ENCODE assay signal across 8 cellular contexts in genomic region chr14:95143813-95144620, GRCh38. TPM values are rescaled to one million over a fixed set of nuclear protein-coding genes. Genes with fewer than 3 reads are reported as not detected.
DNase-seq lines count a peak whose midpoint lies in the region; ATAC-seq lines count a peak whose summit lies in the region.

No MANE protein-coding gene starts in this region.

- intact Hi-C loops in activated naive CD4-positive, alpha-beta T cell treated with anti-CD3 and anti-CD28 coated beads for 36 hours (cut with micrococcal nuclease) = no loop called here

- H3K27ac ChIP-seq in BLaER1 treated with 17β-estradiol and CSF1 and Interleukin-3, amounts not matched to agents 10 nM and 100 nM = peak overlapping the region; percentile 36 to 92 (median 79); a peak in 21 of 22 replicates
- H3K27ac ChIP-seq in cingulate gyrus (ENCODE audit: low read depth, low read length) = peak overlapping the region; percentile 73

- peaks cover 11 to 38% (median 21%) of the 10 kb centered on the region in 11 experiments; a peak in 18 of 22 replicates for H3K36me3 ChIP-seq in BLaER1 treated with 17β-estradiol and CSF1 and Interleukin-3, amounts not matched to agents 10 nM and 100 nM

- peaks cover 74 to 93% (median 90%) of the 10 kb centered on the region in 10 experiments for H3K4me1 ChIP-seq in BLaER1 treated with 17β-estradiol and CSF1 and Interleukin-3, amounts not matched to agents 10 nM and 100 nM

- ATAC-seq in HG03432 (IDR thresholded peaks at IDR 0.05; ENCODE audit: unreplicated experiment) = peak; percentile 50
- no peak for ATAC-seq in naive thymus-derived CD8-positive, alpha-beta T cell

- H3K27me3 Mint-ChIP-seq in naive thymus-derived CD8-positive, alpha-beta T cell = no peaks in the 10 kb centered on the region
- no peaks in the 10 kb centered on the region for H3K27me3 Mint-ChIP-seq in activated naive CD4-positive, alpha-beta T cell treated with anti-CD3 and anti-CD28 coated beads for 36 hours (ENCODE audit: low read depth)

- H3K4me1 Mint-ChIP-seq in naive thymus-derived CD8-positive, alpha-beta T cell = peaks cover 35 to 92% (median 69%) of the 10 kb centered on the region in 4 donors
- H3K4me1 Mint-ChIP-seq in activated naive CD4-positive, alpha-beta T cell treated with anti-CD3 and anti-CD28 coated beads for 36 hours (ENCODE audit: low read depth) = peaks cover 68% of the 10 kb centered on the region

- H3K4me3 Mint-ChIP-seq in naive thymus-derived CD8-positive, alpha-beta T cell = peak overlapping the region in 6 of 10 donors; percentile 1 to 32 (median 12)
- H3K4me3 Mint-ChIP-seq in activated naive CD4-positive, alpha-beta T cell treated with anti-CD3 and anti-CD28 coated beads for 36 hours = no peak overlapping the region

- H3K27me3 ChIP-seq in BLaER1 treated with 17β-estradiol and CSF1 and Interleukin-3, amounts not matched to agents 10 nM and 100 nM = no peaks in the 10 kb centered on the region

- peak overlapping the region in 6 of 10 experiments; percentile 12 to 42 (median 30); a peak in 10 of 20 replicates for H3K4me3 ChIP-seq in BLaER1 treated with 17β-estradiol and CSF1 and Interleukin-3, amounts not matched to agents 10 nM and 100 nM

- peak overlapping the region; percentile 34 to 71 (median 57); a peak in 17 of 22 replicates for H3K9ac ChIP-seq in BLaER1 treated with 17β-estradiol and CSF1 and Interleukin-3, amounts not matched to agents 10 nM and 100 nM

- peaks cover 0 to 24% (median 9%) of the 10 kb centered on the region in 11 experiments; a peak in 10 of 22 replicates for H4K20me1 ChIP-seq in BLaER1 treated with 17β-estradiol and CSF1 and Interleukin-3, amounts not matched to agents 10 nM and 100 nM

- POLR2A ChIA-PET in naive thymus-derived CD8-positive, alpha-beta T cell (lab: Charles Lee) = no interaction called here

- peaks cover 17 to 35% (median 24%) of the 10 kb centered on the region in 11 experiments for H3K9me3 ChIP-seq in BLaER1 treated with 17β-estradiol and CSF1 and Interleukin-3, amounts not matched to agents 10 nM and 100 nM (replicated peaks in 1 of 11)

- peaks cover 8 to 22% (median 11%) of the 10 kb centered on the region in 9 donors for H3K9me3 Mint-ChIP-seq in naive thymus-derived CD8-positive, alpha-beta T cell
- H3K9me3 Mint-ChIP-seq in activated naive CD4-positive, alpha-beta T cell treated with anti-CD3 and anti-CD28 coated beads for 36 hours = peaks cover 16% of the 10 kb centered on the region

- DNase-seq in naive thymus-derived CD8-positive, alpha-beta T cell = no peak
- DNase-seq in DMS 273 treated with DMSO at 0.1 percent for 48 hours (lab: John Stamatoyannopoulos, UW) (no peak), NCI-H446 (lab: John Stamatoyannopoulos, UW) (no peak), kidney glomerular epithelial cell (lab: John Stamatoyannopoulos, UW) (no peak)
- no peak for DNase-seq in activated naive CD4-positive, alpha-beta T cell treated with anti-CD3 and anti-CD28 coated beads for 36 hours

- peaks cover 24 to 31% (median 25%) of the 10 kb centered on the region in 3 donors for H3K36me3 Mint-ChIP-seq in naive thymus-derived CD8-positive, alpha-beta T cell
- H3K36me3 Mint-ChIP-seq in activated naive CD4-positive, alpha-beta T cell treated with anti-CD3 and anti-CD28 coated beads for 36 hours (ENCODE audit: low read depth) = peaks cover 25% of the 10 kb centered on the region

- H3K4me2 ChIP-seq in BLaER1 treated with 17β-estradiol and CSF1 and Interleukin-3, amounts not matched to agents 10 nM and 100 nM = peak overlapping the region; percentile 60 to 95 (median 80)

- H3K27ac Mint-ChIP-seq in naive thymus-derived CD8-positive, alpha-beta T cell = peak overlapping the region in 2 of 10 donors; percentile 3 to 71
- H3K27ac Mint-ChIP-seq in activated naive CD4-positive, alpha-beta T cell treated with anti-CD3 and anti-CD28 coated beads for 36 hours = no peak overlapping the region

- CTCF ChIA-PET in activated naive CD4-positive, alpha-beta T cell treated with anti-CD3 and anti-CD28 coated beads for 36 hours (lab: Charles Lee) = no interaction called here

RNA-seq across cellular contexts. Expression of gene DICER1, which starts 13.3 kb away (rescaled TPM):
- total RNA-seq in naive thymus-derived CD8-positive, alpha-beta T cell = 10 to 100 TPM; 64.2 to 68.2 TPM
- 10 to 100 TPM in 1 of 3 donors, 1 to 10 TPM in 2; 9.4 to 10.1 (median 10.0) TPM for polyA plus RNA-seq in naive thymus-derived CD8-positive, alpha-beta T cell
- total RNA-seq in activated naive CD4-positive, alpha-beta T cell treated with anti-CD3 and anti-CD28 coated beads for 36 hours = 10 to 100 TPM; 38.1 to 42.3 TPM
